7 cellular contexts compared by ENCODE assay signal in genomic region chr19:10086032-10086903, GRCh38. TPM values are rescaled to one million over a fixed set of nuclear protein-coding genes. Genes with fewer than 3 reads are reported as not detected.
A peak's percentile ranks its signal among the peaks of the same experiment; 100 is the strongest.
DNase-seq lines count a peak whose midpoint lies in the region; ATAC-seq lines count a peak whose summit lies in the region.

SHFL (plus strand) TSS chr19:10086317; CDS start chr19:10086428, 111 bp downstream.

- DNase-seq in NOMO-1 treated with DMSO at 0.1 percent for 48 hours (lab: John Stamatoyannopoulos, UW; ENCODE audit: unreplicated experiment): peak; percentile 55
- peak; percentile 89 for DNase-seq in activated T-cell treated with anti-CD3 and anti-CD28 coated beads, Interleukin-2, amount 50 U/mL, for 1 hour
- DNase-seq in stimulated activated CD8-positive, alpha-beta memory T cell treated with anti-CD3 and anti-CD28 coated beads, Interleukin-4, amount 100 ng/mL, for 4 hours (ENCODE audit: low read depth in 2 of 2, low spot score in 1 of 2): peak; percentile 63 to 71

- H3K9ac ChIP-seq in mucosa of stomach (ENCODE audit: low read length): peak within 1 kb of the TSS; percentile 92

- H3K4me1 ChIP-seq in esophagus (ENCODE audit: control insufficient read depth in 2 of 2, insufficient read depth in 2 of 2, low read length in 1 of 2): no peaks in the 10 kb centered on the region
- H3K4me1 ChIP-seq in mucosa of stomach (ENCODE audit: control insufficient read depth, insufficient read depth, low read length): peaks cover 5% of the 10 kb centered on the region

- H3K27me3 ChIP-seq in esophagus (ENCODE audit: control insufficient read depth in 1 of 2, insufficient read depth in 2 of 2, low read length in 2 of 2) (no peaks in the 10 kb centered on the region), mucosa of stomach (ENCODE audit: control insufficient read depth, insufficient read depth, low read length) (no peaks in the 10 kb centered on the region)

- peak within 1 kb of the TSS; percentile 79 to 89 for H3K4me3 ChIP-seq in esophagus (ENCODE audit: low read depth in 1 of 2, low read length in 2 of 2)
- peak within 1 kb of the TSS; percentile 93 for H3K4me3 ChIP-seq in mucosa of stomach (ENCODE audit: low read length)

- H3K27ac ChIP-seq in esophagus (ENCODE audit: low read depth in 2 of 2, low read length in 1 of 2): peak within 1 kb of the TSS; percentile 76 to 83

- H3K36me3 ChIP-seq in esophagus (ENCODE audit: control insufficient read depth in 2 of 2, insufficient read depth in 2 of 2, low read length in 1 of 2) (peaks cover 0 to 11% of the 10 kb centered on the region in 2 donors), mucosa of stomach (ENCODE audit: control insufficient read depth, insufficient read depth, low read length) (no peaks in the 10 kb centered on the region)

- H3K9me3 ChIP-seq in esophagus (ENCODE audit: control insufficient read depth in 2 of 2, insufficient read depth in 1 of 2, low read depth in 1 of 2, low read length in 1 of 2) (peaks cover 0 to 4% of the 10 kb centered on the region in 2 donors), mucosa of stomach (ENCODE audit: control insufficient read depth, low read length) (no peaks in the 10 kb centered on the region)

- ATAC-seq in GM18520 (IDR thresholded peaks at IDR 0.05; ENCODE audit: unreplicated experiment) (peak; percentile 80), HG02870 (IDR thresholded peaks at IDR 0.05; ENCODE audit: unreplicated experiment) (peak; percentile 84)

- 0 to 1% methylated on average over 79 to 85 of the region's 85 CpGs for WGBS in esophagus, 2 donors

RNA-seq across cellular contexts. Expression of gene SHFL, which starts in this region (rescaled TPM):
- polyA plus RNA-seq in esophagus: 10 to 100 TPM; 15.7 to 22.9 TPM

Comparison
In these comparisons a context has a peak if more than half of its experiments do, and no peak if none do; other contexts are left out.
1. Peak in every context shown above with its lines: DNase-seq, ATAC-seq, H3K4me3 ChIP-seq and H3K27ac ChIP-seq.